Comparison of ENCODE assay signal across 19 cellular contexts in the genomic region with DNA sequence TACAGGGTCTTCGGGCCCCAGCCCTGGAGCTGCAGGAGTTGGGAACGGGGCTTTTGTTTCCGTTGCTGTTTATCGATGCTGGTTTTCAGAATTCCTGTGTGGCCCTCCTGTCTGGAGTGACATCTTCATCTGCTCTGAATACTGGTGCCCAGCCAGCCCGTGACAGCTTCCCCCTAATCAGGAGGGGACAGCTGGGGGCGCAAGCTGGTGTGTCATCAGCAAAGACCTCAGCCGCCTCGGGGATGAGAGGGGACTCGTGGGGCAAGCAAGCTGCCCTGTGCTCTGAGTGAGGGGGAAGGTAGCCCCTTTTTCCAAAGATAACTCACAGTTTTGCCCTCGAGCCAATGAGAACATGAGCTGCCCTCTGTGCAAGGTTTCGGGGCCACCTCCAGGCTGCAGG.
A peak's percentile ranks its signal among the peaks of the same experiment; 100 is the strongest.
DNase-seq lines count a peak whose midpoint lies in the region; ATAC-seq, FAIRE-seq and TF ChIP-seq lines count a peak whose summit lies in the region.
"Had no signal": no experiment of that assay in that cellular context is flagged by ENCODE, and none has a peak within 500 bp of the region (broad histone marks: within the 10 kb centered on the region; RNA-seq: fewer than 3 reads in every experiment).

No MANE protein-coding gene starts in this region.

- no peak overlapping the region for H2AFZ ChIP-seq in mesenchymal stem cell (ENCODE audit: low read depth, low read length)

- H2BK5ac ChIP-seq in mesenchymal stem cell (ENCODE audit: low read depth, low read length, poor library complexity, severe bottlenecking) = no peak overlapping the region

- no peak overlapping the region for H3K4me3 ChIP-seq in A549
- no peak overlapping the region for H3K4me3 ChIP-seq in adrenal gland
- H3K4me3 ChIP-seq in mesenchymal stem cell (ENCODE audit: insufficient read depth in 1 of 2, low read depth in 1 of 2, low read length in 2 of 2) = no peak overlapping the region
- no peak overlapping the region for H3K4me3 ChIP-seq in skin epidermis
- H3K4me3 ChIP-seq: lower lobe of right lung had no signal

- intact Hi-C loops in adrenal gland (cut with DNase I) = loop anchor here (5.0 to 10.0 kb wide), 3 partner anchors 52 to 382 kb away; a partner anchor contains a TSS
- intact Hi-C loops in left colon (cut with DNase I, micrococcal nuclease) = loop anchor here in 1 of 2 donors (5.0 kb wide), 1 partner anchor 265 kb away; no protein-coding TSS in a partner anchor

- H4K91ac ChIP-seq in mesenchymal stem cell (ENCODE audit: low read length) = peak overlapping the region; percentile 2

- no peak overlapping the region for H3K9ac ChIP-seq in mesenchymal stem cell (ENCODE audit: low read length)

- no peak overlapping the region for H2AK5ac ChIP-seq in mesenchymal stem cell (ENCODE audit: low read length, severe bottlenecking)

- no peak overlapping the region for H3K23ac ChIP-seq in mesenchymal stem cell (ENCODE audit: low read length in 2 of 2)

- in situ Hi-C loops in GM13976 (cut with MboI; ENCODE audit: low sequenced_read_pairs, unreplicated experiment) = no loop called here

- no peak for TF ChIP-seq RAD21 in A549 (conservative IDR thresholded peaks at IDR 0.05 in 1 of 2, IDR thresholded peaks at IDR 0.05 in 1 of 2)

- ATAC-seq in A549 (no peak), left colon (no peak), HG03354 (IDR thresholded peaks at IDR 0.05; ENCODE audit: poor library complexity, severe bottlenecking, unreplicated experiment) (no peak)
- ATAC-seq: foreskin keratinocyte; lower lobe of right lung; naive thymus-derived CD4-positive, alpha-beta T cell; right cardiac atrium had no signal

- H2BK12ac ChIP-seq in mesenchymal stem cell (ENCODE audit: low read length in 2 of 2) = no peak overlapping the region

- no peak overlapping the region for H2BK120ac ChIP-seq in mesenchymal stem cell (ENCODE audit: low read depth, low read length)

- DNase-seq in A549 (ENCODE audit: low read depth in 1 of 2, low spot score in 1 of 2) = no peak
- peak in 1 of 7 donors; percentile 20 for DNase-seq in adrenal gland
- no peak for DNase-seq in mesenchymal stem cell
- DNase-seq in left colon = no peak
- no peak for DNase-seq in GM13976 (ENCODE audit: low spot score)
- no peak for DNase-seq in NCI-H146 (lab: John Stamatoyannopoulos, UW)
- DNase-seq: ACHN; CD4-positive, alpha-beta memory T cell; DMS79 treated with DMSO at 0.1 percent for 48 hours; foreskin keratinocyte; lower lobe of right lung; MM.1S; naive thymus-derived CD4-positive, alpha-beta T cell; NCI-H774; right cardiac atrium; T-helper 1 cell had no signal

- peaks cover 43% of the 10 kb centered on the region for H3K4me1 ChIP-seq in A549
- peaks cover 23 to 73% of the 10 kb centered on the region in 2 donors for H3K4me1 ChIP-seq in adrenal gland (replicated peaks in 1 of 2)
- peaks cover 58% of the 10 kb centered on the region for H3K4me1 ChIP-seq in mesenchymal stem cell (ENCODE audit: control insufficient read depth, insufficient read depth, low read depth, low read length)
- H3K4me1 ChIP-seq: foreskin keratinocyte had no signal

- H2BK15ac ChIP-seq in mesenchymal stem cell (ENCODE audit: low read depth, poor library complexity, severe bottlenecking) = no peak overlapping the region

- H3K79me1 ChIP-seq in mesenchymal stem cell (replicated peaks; ENCODE audit: low read length, poor library complexity, severe bottlenecking) = peaks cover 7% of the 10 kb centered on the region

- H3K9me3 ChIP-seq in A549 (no peaks in the 10 kb centered on the region), adrenal gland (replicated peaks in 1 of 3) (no peaks in the 10 kb centered on the region), mesenchymal stem cell (ENCODE audit: control insufficient read depth, low read length) (no peaks in the 10 kb centered on the region)
- H3K9me3 ChIP-seq: lower lobe of right lung had no signal

- H3K18ac ChIP-seq in mesenchymal stem cell (ENCODE audit: low read depth in 1 of 2, low read length in 2 of 2) = peak overlapping the region in 1 of 2 experiments; percentile 11

- TF ChIP-seq POLR2A in A549 (IDR thresholded peaks at IDR 0.05; ENCODE audit: low read length) = no peak
- no peak for TF ChIP-seq POLR2A in adrenal gland (IDR thresholded peaks at IDR 0.05)

- H3K27me3 ChIP-seq in adrenal gland (no peaks in the 10 kb centered on the region), mesenchymal stem cell (ENCODE audit: control insufficient read depth in 1 of 2, insufficient read depth in 1 of 2, low read length in 2 of 2) (peaks cover 0 to 9% of the 10 kb centered on the region in 2 experiments)

- CTCF ChIA-PET in A549 (lab: Yijun Ruan, JAX) = interaction anchor here (0.9 to 5.6 kb wide), 7 partner anchors 12 to 268 kb away, joined by 3 to 30 read pairs (median 6); no protein-coding TSS in a partner anchor

- POLR2A ChIA-PET in A549 (lab: Yijun Ruan, JAX) = no interaction called here

- TF ChIP-seq CTCF in A549 (IDR thresholded peaks at IDR 0.05) = no peak
- no peak for TF ChIP-seq CTCF in adrenal gland (IDR thresholded peaks at IDR 0.05)
- no peak for TF ChIP-seq CTCF in GM13976 (IDR thresholded peaks at IDR 0.05; ENCODE audit: borderline replicate concordance, control extremely low read depth, extremely low read depth, insufficient read depth, missing control alignments)

- no peak for TF ChIP-seq EP300 in A549 (IDR thresholded peaks at IDR 0.05)

- H3K4ac ChIP-seq in mesenchymal stem cell (ENCODE audit: low read depth in 1 of 2, low read length in 2 of 2) = no peak overlapping the region

- H3K27ac ChIP-seq in A549 (peak overlapping the region; percentile 2 to 80; a peak in 2 of 6 replicates), adrenal gland (peak overlapping the region in 3 of 5 donors; percentile 27 to 91 (median 79)), mesenchymal stem cell (ENCODE audit: low read length, poor library complexity, severe bottlenecking) (no peak overlapping the region), skin epidermis (peak overlapping the region in 11 of 21 experiments; percentile 25 to 89 (median 58))
- H3K27ac ChIP-seq: foreskin keratinocyte had no signal

- H3K4me2 ChIP-seq in A549 = no peak overlapping the region
- no peak overlapping the region for H3K4me2 ChIP-seq in mesenchymal stem cell (ENCODE audit: low read length, poor library complexity, severe bottlenecking)

- WGBS in A549 (ENCODE audit: missing lambda C conversion rate) = 85% methylated on average over 9 of the region's 11 CpGs
- 67 to 91% (median 78%) methylated on average over 9 to 11 of the region's 11 CpGs for WGBS in adrenal gland, 4 donors
- WGBS in mesenchymal stem cell = 91% methylated on average over 11 of the region's 11 CpGs

- H3K36me3 ChIP-seq in adrenal gland (replicated peaks in 1 of 2) (peaks cover 0 to 36% of the 10 kb centered on the region in 2 donors), mesenchymal stem cell (ENCODE audit: control insufficient read depth in 1 of 2, insufficient read depth in 2 of 2, low read depth in 1 of 2, low read length in 2 of 2) (peaks cover 30 to 53% of the 10 kb centered on the region in 2 experiments)

- peak overlapping the region; percentile 45 for H4K8ac ChIP-seq in mesenchymal stem cell (ENCODE audit: low read length)

- FAIRE-seq in A549 (lab: Jason Lieb, UNC) = no peak
- FAIRE-seq: endometrium had no signal

- H3K14ac ChIP-seq in mesenchymal stem cell (ENCODE audit: low read length in 2 of 2) = no peak overlapping the region

TF ChIP-seq in A549, 52 proteins besides CTCF, POLR2A, EP300 and RAD21:
- TF ChIP-seq, protein P1, sequence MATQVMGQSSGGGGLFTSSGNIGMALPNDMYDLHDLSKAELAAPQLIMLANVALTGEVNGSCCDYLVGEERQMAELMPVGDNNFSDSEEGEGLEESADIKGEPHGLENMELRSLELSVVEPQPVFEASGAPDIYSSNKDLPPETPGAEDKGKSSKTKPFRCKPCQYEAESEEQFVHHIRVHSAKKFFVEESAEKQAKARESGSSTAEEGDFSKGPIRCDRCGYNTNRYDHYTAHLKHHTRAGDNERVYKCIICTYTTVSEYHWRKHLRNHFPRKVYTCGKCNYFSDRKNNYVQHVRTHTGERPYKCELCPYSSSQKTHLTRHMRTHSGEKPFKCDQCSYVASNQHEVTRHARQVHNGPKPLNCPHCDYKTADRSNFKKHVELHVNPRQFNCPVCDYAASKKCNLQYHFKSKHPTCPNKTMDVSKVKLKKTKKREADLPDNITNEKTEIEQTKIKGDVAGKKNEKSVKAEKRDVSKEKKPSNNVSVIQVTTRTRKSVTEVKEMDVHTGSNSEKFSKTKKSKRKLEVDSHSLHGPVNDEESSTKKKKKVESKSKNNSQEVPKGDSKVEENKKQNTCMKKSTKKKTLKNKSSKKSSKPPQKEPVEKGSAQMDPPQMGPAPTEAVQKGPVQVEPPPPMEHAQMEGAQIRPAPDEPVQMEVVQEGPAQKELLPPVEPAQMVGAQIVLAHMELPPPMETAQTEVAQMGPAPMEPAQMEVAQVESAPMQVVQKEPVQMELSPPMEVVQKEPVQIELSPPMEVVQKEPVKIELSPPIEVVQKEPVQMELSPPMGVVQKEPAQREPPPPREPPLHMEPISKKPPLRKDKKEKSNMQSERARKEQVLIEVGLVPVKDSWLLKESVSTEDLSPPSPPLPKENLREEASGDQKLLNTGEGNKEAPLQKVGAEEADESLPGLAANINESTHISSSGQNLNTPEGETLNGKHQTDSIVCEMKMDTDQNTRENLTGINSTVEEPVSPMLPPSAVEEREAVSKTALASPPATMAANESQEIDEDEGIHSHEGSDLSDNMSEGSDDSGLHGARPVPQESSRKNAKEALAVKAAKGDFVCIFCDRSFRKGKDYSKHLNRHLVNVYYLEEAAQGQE (IDR thresholded peaks at IDR 0.05) = no peak
- TF ChIP-seq CBX2 (IDR thresholded peaks at IDR 0.05; ENCODE audit: borderline replicate concordance, low read depth) = no peak
- TF ChIP-seq, protein P2, sequence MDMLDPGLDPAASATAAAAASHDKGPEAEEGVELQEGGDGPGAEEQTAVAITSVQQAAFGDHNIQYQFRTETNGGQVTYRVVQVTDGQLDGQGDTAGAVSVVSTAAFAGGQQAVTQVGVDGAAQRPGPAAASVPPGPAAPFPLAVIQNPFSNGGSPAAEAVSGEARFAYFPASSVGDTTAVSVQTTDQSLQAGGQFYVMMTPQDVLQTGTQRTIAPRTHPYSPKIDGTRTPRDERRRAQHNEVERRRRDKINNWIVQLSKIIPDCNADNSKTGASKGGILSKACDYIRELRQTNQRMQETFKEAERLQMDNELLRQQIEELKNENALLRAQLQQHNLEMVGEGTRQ (IDR thresholded peaks at IDR 0.05) = no peak
- TF ChIP-seq ZSCAN20 (CRISPR knock-in tag; IDR thresholded peaks at IDR 0.05) = no peak
- no peak for TF ChIP-seq BHLHE40 (IDR thresholded peaks at IDR 0.05; ENCODE audit: low read depth, low read length)
